ENCODE assay signal across 22 cellular contexts in the genomic region with DNA sequence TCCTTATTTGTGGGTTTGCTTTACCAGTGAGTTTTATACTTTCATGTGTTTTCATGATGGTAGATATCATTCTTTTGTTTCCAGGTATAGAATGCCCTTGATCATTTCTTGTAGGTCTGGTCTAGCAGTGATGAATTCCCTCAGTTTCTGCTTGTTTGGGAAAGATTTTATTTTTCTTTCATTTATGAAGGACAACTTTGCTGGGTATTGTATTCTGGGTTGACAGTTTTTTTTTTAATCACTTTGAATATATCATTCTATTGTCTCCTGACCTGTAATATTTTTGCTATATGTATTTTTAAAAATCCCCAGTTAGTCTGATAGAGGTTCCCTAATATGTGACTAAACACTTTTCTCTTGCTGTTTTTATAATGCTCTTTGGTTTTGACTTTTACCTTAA.
"Had no signal": no experiment of that assay in that cellular context is flagged by ENCODE, and none has a peak within 500 bp of the region (broad histone marks: within the 10 kb centered on the region; RNA-seq: fewer than 3 reads in every experiment).

No MANE protein-coding gene starts in this region.

- DNase-seq: colonic mucosa; cortex of kidney; effector CD8-positive, alpha-beta T cell; effector memory CD8-positive, alpha-beta T cell; endodermal cell; foreskin fibroblast; heart left ventricle; hypothalamus; immature natural killer cell; islet precursor cell; kidney; kidney glomerular epithelial cell; left colon; left ventricle myocardium inferior; lower lobe of right lung; mesendoderm; midbrain; naive thymus-derived CD4-positive, alpha-beta T cell; natural killer cell had no signal

- H3K27me3 Mint-ChIP-seq: dendritic cell treated with granulocyte-macrophage colony-stimulating factor and Interleukin-4, amounts not matched to agents 40 ng/mL and 50 ng/mL, for 4 days; effector memory CD8-positive, alpha-beta T cell; naive thymus-derived CD4-positive, alpha-beta T cell had no signal

- H3K27ac Mint-ChIP-seq: dendritic cell treated with granulocyte-macrophage colony-stimulating factor and Interleukin-4, amounts not matched to agents 40 ng/mL and 50 ng/mL, for 4 days; effector memory CD8-positive, alpha-beta T cell; endodermal cell; immature natural killer cell; naive thymus-derived CD4-positive, alpha-beta T cell; natural killer cell had no signal

- H3K4me1 Mint-ChIP-seq: endodermal cell, immature natural killer cell, natural killer cell had no signal

- ATAC-seq: effector memory CD8-positive, alpha-beta T cell; gastroesophageal sphincter; heart left ventricle; left colon; left lobe of liver; lower lobe of right lung; naive thymus-derived CD4-positive, alpha-beta T cell; natural killer cell had no signal

- H3K4me3 Mint-ChIP-seq: dendritic cell treated with granulocyte-macrophage colony-stimulating factor and Interleukin-4, amounts not matched to agents 40 ng/mL and 50 ng/mL, for 4 days; effector memory CD8-positive, alpha-beta T cell; endodermal cell; immature natural killer cell; naive thymus-derived CD4-positive, alpha-beta T cell; natural killer cell had no signal
